ENCODE assay signal across 31 cellular contexts in genomic region chr10:124392651-124393342, GRCh38. TPM values are rescaled to one million over a fixed set of nuclear protein-coding genes. Genes with fewer than 3 reads are reported as not detected.
"Had no signal": no experiment of that assay in that cellular context is flagged by ENCODE, and none has a peak within 500 bp of the region (broad histone marks: within the 10 kb centered on the region; RNA-seq: fewer than 3 reads in every experiment).

No MANE protein-coding gene starts in this region.

- H3K4me2 ChIP-seq: KMS-11 had no signal

- H3K27ac ChIP-seq: brain microvascular endothelial cell, KMS-11, VCaP had no signal

- H3K4me1 Mint-ChIP-seq: activated CD8-positive, alpha-beta memory T cell treated with anti-CD3 and anti-CD28 coated beads, Interleukin-2, amount 10 ng/mL, durations not matched to agents 7 days and 5 days; activated naive CD8-positive, alpha-beta T cell treated with anti-CD3 and anti-CD28 coated beads, Interleukin-2, amount 50 U/mL, for 24 hours; central memory CD8-positive, alpha-beta T cell had no signal

- ATAC-seq: activated CD8-positive, alpha-beta memory T cell treated with anti-CD3 and anti-CD28 coated beads, Interleukin-2, amount 10 ng/mL, durations not matched to agents 7 days and 5 days; activated naive CD8-positive, alpha-beta T cell treated with anti-CD3 and anti-CD28 coated beads, Interleukin-2, amount 50 U/mL, for 24 hours had no signal

- H3K27me3 ChIP-seq: brain microvascular endothelial cell had no signal

- H3K9ac ChIP-seq: KMS-11 had no signal

- DNase-seq: activated CD4-positive, alpha-beta memory T cell treated with anti-CD3 and anti-CD28 coated beads, Interleukin-2, amount 10 ng/mL, durations not matched to agents 7 days and 5 days; activated CD4-positive, alpha-beta T cell treated with anti-CD3 and anti-CD28 coated beads for 1 hour; activated CD4-positive, alpha-beta T cell treated with anti-CD3 and anti-CD28 coated beads for 48 hours; activated CD4-positive, CD25-positive, alpha-beta regulatory T cell; activated CD8-positive, alpha-beta memory T cell treated with anti-CD3 and anti-CD28 coated beads for 24 hours; activated CD8-positive, alpha-beta memory T cell treated with anti-CD3 and anti-CD28 coated beads, Interleukin-2, amount 10 ng/mL, durations not matched to agents 7 days and 5 days; activated CD8-positive, alpha-beta memory T cell treated with anti-CD3 and anti-CD28 coated beads, Interleukin-2, amount 50 U/mL, for 48 hours; activated effector memory CD4-positive, alpha-beta T cell treated with Interleukin-2 at 50 U/mL for 16 hours; activated naive CD4-positive, alpha-beta T cell treated with anti-CD3 and anti-CD28 coated beads, Interleukin-2, amount 10 ng/mL, durations not matched to agents 7 days and 5 days; activated naive CD8-positive, alpha-beta T cell treated with anti-CD3 and anti-CD28 coated beads, Interleukin-2, amount 50 U/mL, for 24 hours; activated T-cell treated with anti-CD3 and anti-CD28 coated beads, Interleukin-2, amount 50 U/mL, for 48 hours; anterior cingulate cortex; brain microvascular endothelial cell; NCI-H1105; NCI-H1417 treated with DMSO at 0.1 percent for 48 hours; NCI-H187 treated with DMSO at 0.1 percent for 48 hours; NCI-H2081 treated with DMSO at 0.1 percent for 48 hours; NCI-H226; NCI-H524 treated with DMSO at 0.1 percent for 48 hours; PC-9; Right ventricle myocardium superior; SW 1271; T-helper 1 cell; T-helper 2 cell; T-helper 9 cell had no signal

- H3K36me3 Mint-ChIP-seq: activated naive CD4-positive, alpha-beta T cell treated with anti-CD3 and anti-CD28 coated beads, Interleukin-2, amount 10 ng/mL, durations not matched to agents 7 days and 5 days; activated naive CD8-positive, alpha-beta T cell had no signal

- H3K4me3 Mint-ChIP-seq: activated CD4-positive, alpha-beta memory T cell treated with anti-CD3 and anti-CD28 coated beads, Interleukin-2, amount 10 ng/mL, durations not matched to agents 7 days and 5 days; activated CD8-positive, alpha-beta memory T cell treated with anti-CD3 and anti-CD28 coated beads, Interleukin-2, amount 10 ng/mL, durations not matched to agents 7 days and 5 days; activated naive CD4-positive, alpha-beta T cell treated with anti-CD3 and anti-CD28 coated beads, Interleukin-2, amount 10 ng/mL, durations not matched to agents 7 days and 5 days; activated naive CD8-positive, alpha-beta T cell; activated naive CD8-positive, alpha-beta T cell treated with anti-CD3 and anti-CD28 coated beads, Interleukin-2, amount 50 U/mL, for 24 hours; central memory CD8-positive, alpha-beta T cell had no signal

- H3K27me3 Mint-ChIP-seq: activated CD4-positive, alpha-beta memory T cell treated with anti-CD3 and anti-CD28 coated beads, Interleukin-2, amount 10 ng/mL, durations not matched to agents 7 days and 5 days; activated CD8-positive, alpha-beta memory T cell treated with anti-CD3 and anti-CD28 coated beads, Interleukin-2, amount 10 ng/mL, durations not matched to agents 7 days and 5 days; activated naive CD4-positive, alpha-beta T cell treated with anti-CD3 and anti-CD28 coated beads, Interleukin-2, amount 10 ng/mL, durations not matched to agents 7 days and 5 days; activated naive CD8-positive, alpha-beta T cell; activated naive CD8-positive, alpha-beta T cell treated with anti-CD3 and anti-CD28 coated beads, Interleukin-2, amount 50 U/mL, for 24 hours; central memory CD8-positive, alpha-beta T cell had no signal

- H3K9me3 Mint-ChIP-seq: activated CD4-positive, alpha-beta memory T cell treated with anti-CD3 and anti-CD28 coated beads, Interleukin-2, amount 10 ng/mL, durations not matched to agents 7 days and 5 days; activated naive CD4-positive, alpha-beta T cell treated with anti-CD3 and anti-CD28 coated beads, Interleukin-2, amount 10 ng/mL, durations not matched to agents 7 days and 5 days; central memory CD8-positive, alpha-beta T cell had no signal

- H3K27ac Mint-ChIP-seq: activated CD4-positive, alpha-beta memory T cell treated with anti-CD3 and anti-CD28 coated beads, Interleukin-2, amount 10 ng/mL, durations not matched to agents 7 days and 5 days; activated CD8-positive, alpha-beta memory T cell treated with anti-CD3 and anti-CD28 coated beads, Interleukin-2, amount 10 ng/mL, durations not matched to agents 7 days and 5 days; activated naive CD4-positive, alpha-beta T cell treated with anti-CD3 and anti-CD28 coated beads, Interleukin-2, amount 10 ng/mL, durations not matched to agents 7 days and 5 days; activated naive CD8-positive, alpha-beta T cell; activated naive CD8-positive, alpha-beta T cell treated with anti-CD3 and anti-CD28 coated beads, Interleukin-2, amount 50 U/mL, for 24 hours had no signal

- H3K4me3 ChIP-seq: PC-9 had no signal

RNA-seq across cellular contexts. Expression of gene NKX1-2, which starts 57.0 kb away (rescaled TPM):
- total RNA-seq: activated CD4-positive, alpha-beta memory T cell treated with anti-CD3 and anti-CD28 coated beads, Interleukin-2, amount 10 ng/mL, durations not matched to agents 7 days and 5 days; activated CD8-positive, alpha-beta memory T cell treated with anti-CD3 and anti-CD28 coated beads, Interleukin-2, amount 10 ng/mL, durations not matched to agents 7 days and 5 days; LHCN-M2; OCI-LY7; Right ventricle myocardium superior had no signal
